18 cellular contexts compared by ENCODE assay signal in genomic region chr2:159880729-159881128, GRCh38. TPM values are rescaled to one million over a fixed set of nuclear protein-coding genes. Genes with fewer than 3 reads are reported as not detected.
DNase-seq lines count a peak whose midpoint lies in the region; ATAC-seq lines count a peak whose summit lies in the region.
"Had no signal": no experiment of that assay in that cellular context is flagged by ENCODE, and none has a peak within 500 bp of the region (broad histone marks: within the 10 kb centered on the region; RNA-seq: fewer than 3 reads in every experiment).

No MANE protein-coding gene starts in this region.

- peak overlapping the region in 1 of 2 donors; percentile 38 for H3K4me3 Mint-ChIP-seq in activated T-cell treated with anti-CD3 and anti-CD28 coated beads, Interleukin-2, amount 50 U/mL, for 72 hours
- H3K4me3 Mint-ChIP-seq in stimulated activated memory B cell treated with anti-CD40 and anti-IgM and Interleukin-4, amounts not matched to agents 10 μg/mL and 1 μg/mL and 100 μg/mL, for 72 hours = no peak overlapping the region
- H3K4me3 Mint-ChIP-seq: B cell had no signal

- ATAC-seq in activated T-cell treated with anti-CD3 and anti-CD28 coated beads, Interleukin-2, amount 50 U/mL, for 72 hours (replicated peaks in 1 of 2) = no peak
- ATAC-seq in stimulated activated memory B cell treated with anti-CD40 and anti-IgM and Interleukin-4, amounts not matched to agents 10 μg/mL and 1 μg/mL and 100 μg/mL, for 72 hours = no peak

- peaks cover 58% of the 10 kb centered on the region for H3K4me1 Mint-ChIP-seq in activated T-cell treated with anti-CD3 and anti-CD28 coated beads, Interleukin-2, amount 50 U/mL, for 72 hours (ENCODE audit: low read depth)
- peaks cover 33% of the 10 kb centered on the region for H3K4me1 Mint-ChIP-seq in stimulated activated memory B cell treated with anti-CD40 and anti-IgM and Interleukin-4, amounts not matched to agents 10 μg/mL and 1 μg/mL and 100 μg/mL, for 72 hours

- peak in 2 of 3 experiments; percentile 0 to 48 for DNase-seq in NCI-H1417 (lab: John Stamatoyannopoulos, UW)
- no peak for DNase-seq in NCI-H1417 treated with DMSO at 0.1 percent for 48 hours (lab: John Stamatoyannopoulos, UW)
- no peak for DNase-seq in activated T-cell treated with anti-CD3 and anti-CD28 coated beads, Interleukin-2, amount 50 U/mL, for 72 hours
- DNase-seq in activated T-cell treated with anti-CD3 and anti-CD28 coated beads, Interleukin-2, amount 50 U/mL, for 48 hours = no peak
- peak; percentile 92 for DNase-seq in NCI-H69 (lab: John Stamatoyannopoulos, UW)
- DNase-seq in T-helper 9 cell = no peak
- no peak for DNase-seq in T1000 (lab: John Stamatoyannopoulos, UW)
- DNase-seq: GDM1, KBM-7, NCI-H1105, NCI-H1694 treated with DMSO at 0.1 percent for 48 hours, NCI-H446, NCI-H748 treated with DMSO at 0.1 percent for 48 hours, SHP77 had no signal

- peaks cover 16 to 41% of the 10 kb centered on the region in 2 donors for H3K36me3 Mint-ChIP-seq in activated T-cell treated with anti-CD3 and anti-CD28 coated beads, Interleukin-2, amount 50 U/mL, for 72 hours (ENCODE audit: insufficient read depth in 2 of 2)
- H3K36me3 Mint-ChIP-seq in stimulated activated memory B cell treated with anti-CD40 and anti-IgM and Interleukin-4, amounts not matched to agents 10 μg/mL and 1 μg/mL and 100 μg/mL, for 72 hours = peaks cover 75% of the 10 kb centered on the region

- H3K9me3 Mint-ChIP-seq in activated T-cell treated with anti-CD3 and anti-CD28 coated beads, Interleukin-2, amount 50 U/mL, for 72 hours = no peaks in the 10 kb centered on the region
- H3K9me3 Mint-ChIP-seq in stimulated activated memory B cell treated with anti-CD40 and anti-IgM and Interleukin-4, amounts not matched to agents 10 μg/mL and 1 μg/mL and 100 μg/mL, for 72 hours = no peaks in the 10 kb centered on the region

- no peaks in the 10 kb centered on the region for H3K27me3 Mint-ChIP-seq in activated T-cell treated with anti-CD3 and anti-CD28 coated beads, Interleukin-2, amount 50 U/mL, for 72 hours (ENCODE audit: low read depth)
- no peaks in the 10 kb centered on the region for H3K27me3 Mint-ChIP-seq in stimulated activated memory B cell treated with anti-CD40 and anti-IgM and Interleukin-4, amounts not matched to agents 10 μg/mL and 1 μg/mL and 100 μg/mL, for 72 hours
- H3K27me3 Mint-ChIP-seq: B cell had no signal

- H3K27ac Mint-ChIP-seq in activated T-cell treated with anti-CD3 and anti-CD28 coated beads, Interleukin-2, amount 50 U/mL, for 72 hours = peak overlapping the region; percentile 98
- H3K27ac Mint-ChIP-seq in stimulated activated memory B cell treated with anti-CD40 and anti-IgM and Interleukin-4, amounts not matched to agents 10 μg/mL and 1 μg/mL and 100 μg/mL, for 72 hours = peak overlapping the region; percentile 91

RNA-seq across cellular contexts. Expression of gene LY75, which starts 23.8 kb away (rescaled TPM):
- 100 to 1,000 TPM; 108 to 114 TPM for total RNA-seq in activated T-cell treated with anti-CD3 and anti-CD28 coated beads, Interleukin-2, amount 50 U/mL, for 72 hours
- total RNA-seq: H4, RPMI7951 had no signal

Comparison
In these comparisons a context has a peak if more than half of its experiments do, and no peak if none do; other contexts are left out.
1. DNase-seq: peak in NCI-H1417 (2 of 3) and NCI-H69 (single experiment); none in NCI-H1417 treated with DMSO at 0.1 percent for 48 hours (single experiment), activated T-cell treated with anti-CD3 and anti-CD28 coated beads, Interleukin-2, amount 50 U/mL, for 72 hours (0 of 2), activated T-cell treated with anti-CD3 and anti-CD28 coated beads, Interleukin-2, amount 50 U/mL, for 48 hours (0 of 2), T-helper 9 cell (single experiment) and T1000 (single experiment).